Comparison of ENCODE assay signal across 9 cellular contexts in the genomic region with DNA sequence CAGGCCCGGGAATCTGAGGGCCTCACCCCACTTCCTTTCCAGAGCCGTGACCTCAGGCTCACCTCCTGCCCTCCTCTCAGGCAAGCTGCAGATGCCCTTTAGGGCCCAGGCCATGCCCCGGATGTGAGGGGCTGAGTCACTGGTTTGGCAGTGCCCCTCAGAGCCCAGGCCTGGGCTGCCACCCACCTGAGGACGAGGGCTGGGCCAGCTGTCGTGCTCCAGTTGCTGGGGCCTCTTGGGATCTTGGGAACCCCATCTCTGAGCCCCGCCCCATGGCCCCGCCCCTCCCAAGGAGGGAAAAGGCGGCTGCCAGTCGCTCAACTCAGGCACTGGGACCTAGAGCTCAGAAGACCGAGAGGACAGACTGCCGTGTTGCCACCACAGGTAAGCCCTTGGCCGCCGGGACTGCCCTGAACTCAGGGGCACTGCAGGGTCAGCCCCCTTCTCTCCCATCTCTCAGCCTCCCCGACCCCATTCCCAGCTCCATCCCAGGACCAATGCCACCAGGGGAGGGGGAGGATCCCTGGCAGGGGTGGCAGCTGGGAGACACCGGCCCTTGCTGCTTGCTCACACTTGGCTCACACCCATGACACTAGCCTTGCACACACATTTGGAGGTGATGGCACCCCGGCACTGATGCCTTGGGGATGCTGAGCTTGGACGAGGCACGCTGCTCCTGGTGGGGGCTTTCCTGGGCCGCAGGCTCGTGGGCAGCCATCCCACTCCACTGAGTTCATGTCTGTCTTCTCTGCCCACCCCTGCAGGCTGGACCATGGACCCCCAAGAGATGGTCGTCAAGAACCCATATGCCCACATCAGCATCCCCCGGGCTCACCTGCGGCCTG. TPM values are rescaled to one million over a fixed set of nuclear protein-coding genes. Genes with fewer than 3 reads are reported as not detected.
A peak's percentile ranks its signal among the peaks of the same experiment; 100 is the strongest.
DNase-seq lines count a peak whose midpoint lies in the region; ATAC-seq, FAIRE-seq and TF ChIP-seq lines count a peak whose summit lies in the region.
"Had no signal": no experiment of that assay in that cellular context is flagged by ENCODE, and none has a peak within 500 bp of the region (broad histone marks: within the 10 kb centered on the region; RNA-seq: fewer than 3 reads in every experiment).

A gene with protein sequence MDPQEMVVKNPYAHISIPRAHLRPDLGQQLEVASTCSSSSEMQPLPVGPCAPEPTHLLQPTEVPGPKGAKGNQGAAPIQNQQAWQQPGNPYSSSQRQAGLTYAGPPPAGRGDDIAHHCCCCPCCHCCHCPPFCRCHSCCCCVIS (plus strand): TSS at position 325 of the 845 bp plus-strand sequence. CDS start 448 bp downstream, at position 773.

- no peak for FAIRE-seq in bronchial epithelial cell (lab: Jason Lieb, UNC)

- peak within 1 kb of the TSS; percentile 60 for H3K27ac ChIP-seq in muscle layer of duodenum (ENCODE audit: low read length)

- no peak for DNase-seq in AG09309 (ENCODE audit: low read depth)
- DNase-seq in Jurkat, Clone E6-1 (ENCODE audit: low read depth, low spot score): no peak
- no peak for DNase-seq in bronchial epithelial cell (ENCODE audit: low read depth)
- DNase-seq in COLO668 (lab: John Stamatoyannopoulos, UW; ENCODE audit: unreplicated experiment): no peak
- DNase-seq in NCI-H146 (lab: John Stamatoyannopoulos, UW): no peak
- no peak for DNase-seq in activated effector memory CD4-positive, alpha-beta T cell treated with anti-CD3 and anti-CD28 coated beads, Interleukin-2, amount 50 U/mL, for 16 hours
- DNase-seq: caudate nucleus had no signal

- H3K4me3 ChIP-seq in AG09309 (ENCODE audit: control insufficient read depth, low read depth, low read length) (peak within 1 kb of the TSS; percentile 91), bronchial epithelial cell (ENCODE audit: low read depth, low read length) (peak within 1 kb of the TSS; percentile 65), muscle layer of duodenum (ENCODE audit: low read depth in 1 of 2, low read length in 2 of 2) (peak within 1 kb of the TSS; percentile 67 to 86)
- H3K4me3 ChIP-seq in Jurkat, Clone E6-1 (ENCODE audit: low read length): peak within 1 kb of the TSS; percentile 81

- no peak for ATAC-seq in HG03439 (IDR thresholded peaks at IDR 0.05; ENCODE audit: unreplicated experiment)

- H3K9me3 ChIP-seq in muscle layer of duodenum (ENCODE audit: control insufficient read depth in 1 of 2, low read length in 2 of 2): no peaks in the 10 kb centered on the region

- H3K4me1 ChIP-seq in muscle layer of duodenum (ENCODE audit: control insufficient read depth in 1 of 2, insufficient read depth in 2 of 2, low read length in 2 of 2): peaks cover 0 to 19% of the 10 kb centered on the region in 2 donors

- no peak for TF ChIP-seq CTCF in AG09309 (IDR thresholded peaks at IDR 0.05; ENCODE audit: control insufficient read depth, insufficient read depth, low read depth, low read length, missing control alignments)
- no peak for TF ChIP-seq CTCF in bronchial epithelial cell (IDR thresholded peaks at IDR 0.05; ENCODE audit: insufficient read depth, low read length, severe bottlenecking)

- H3K36me3 ChIP-seq in bronchial epithelial cell (ENCODE audit: control insufficient read depth, insufficient read depth, low read length) (no peaks in the 10 kb centered on the region), muscle layer of duodenum (ENCODE audit: control insufficient read depth in 1 of 2, insufficient read depth in 2 of 2, low read length in 2 of 2) (no peaks in the 10 kb centered on the region)

- no peaks in the 10 kb centered on the region for H3K27me3 ChIP-seq in bronchial epithelial cell (ENCODE audit: control insufficient read depth, insufficient read depth, low read length)
- peaks cover 9% of the 10 kb centered on the region for H3K27me3 ChIP-seq in muscle layer of duodenum (ENCODE audit: low read depth, low read length)

RNA-seq across cellular contexts. Expression of the gene that starts here (rescaled TPM):
- polyA plus RNA-seq in Jurkat, Clone E6-1 (2012; ENCODE audit: insufficient read depth, insufficient read length): not detected
- 3.9 and 23.2 TPM in 2 replicates for total RNA-seq in bronchial epithelial cell
